12 cellular contexts compared by ENCODE assay signal in genomic region chr11:35318977-35319925, GRCh38.
DNase-seq lines count a peak whose midpoint lies in the region; ATAC-seq and TF ChIP-seq lines count a peak whose summit lies in the region.
"Had no signal": no experiment of that assay in that cellular context is flagged by ENCODE, and none has a peak within 500 bp of the region (broad histone marks: within the 10 kb centered on the region; RNA-seq: fewer than 3 reads in every experiment).

No MANE protein-coding gene starts in this region.

- H3K4me2 ChIP-seq in smooth muscle cell: peak overlapping the region; percentile 39

- no peaks in the 10 kb centered on the region for H3K9me3 ChIP-seq in smooth muscle cell (replicated peaks; ENCODE audit: low read depth)

- TF ChIP-seq CTCF in smooth muscle cell (IDR thresholded peaks at IDR 0.05; ENCODE audit: borderline replicate concordance, insufficient read depth, poor library complexity, severe bottlenecking): no peak

- no peaks in the 10 kb centered on the region for H3K36me3 ChIP-seq in smooth muscle cell (ENCODE audit: low read depth)

- peak overlapping the region; percentile 32 for H2AFZ ChIP-seq in smooth muscle cell (ENCODE audit: low read depth)

- peak overlapping the region; percentile 39 for H3K27ac ChIP-seq in smooth muscle cell (ENCODE audit: low read depth)

- no peak overlapping the region for H3K4me3 ChIP-seq in smooth muscle cell

- no peaks in the 10 kb centered on the region for H4K20me1 ChIP-seq in smooth muscle cell (ENCODE audit: low read depth)

- H3F3A ChIP-seq in smooth muscle cell (ENCODE audit: low read depth): no peaks in the 10 kb centered on the region

- ATAC-seq in HG02884 (IDR thresholded peaks at IDR 0.05; ENCODE audit: unreplicated experiment) (peak; percentile 64), HG02588 (IDR thresholded peaks at IDR 0.05; ENCODE audit: unreplicated experiment) (no peak), HG03175 (IDR thresholded peaks at IDR 0.05; ENCODE audit: unreplicated experiment) (no peak)

- H3K27me3 ChIP-seq in smooth muscle cell (ENCODE audit: low read depth): no peaks in the 10 kb centered on the region

- H3K9ac ChIP-seq in smooth muscle cell (ENCODE audit: low read depth): no peak overlapping the region

- no peaks in the 10 kb centered on the region for H3K79me2 ChIP-seq in smooth muscle cell (ENCODE audit: low read depth)

- peaks cover 14% of the 10 kb centered on the region for H3K4me1 ChIP-seq in smooth muscle cell (ENCODE audit: low read depth)

- 64% methylated on average over 5 of the region's 5 CpGs for WGBS in smooth muscle cell (ENCODE audit: low lambda C conversion rate)

- DNase-seq in NCI-H82 (lab: John Stamatoyannopoulos, UW) (peak; percentile 37), NCI-H82 treated with DMSO at 0.1 percent for 48 hours (lab: John Stamatoyannopoulos, UW; ENCODE audit: unreplicated experiment) (no peak), astrocyte of the hippocampus (ENCODE audit: low read depth, low spot score) (peak; percentile 92), smooth muscle cell (lab: John Stamatoyannopoulos, UW; ENCODE audit: unreplicated experiment) (no peak)
- no peak for DNase-seq in stimulated activated CD8-positive, alpha-beta memory T cell treated with anti-CD3 and anti-CD28 coated beads, Interleukin-4, amount 100 ng/mL, for 48 hours
- DNase-seq: activated CD4-positive, alpha-beta T cell treated with anti-CD3 and anti-CD28 coated beads for 4 hours; activated naive CD8-positive, alpha-beta T cell treated with anti-CD3 and anti-CD28 coated beads, Interleukin-2, amount 10 ng/mL, durations not matched to agents 7 days and 5 days; endodermal cell; small intestine had no signal

Comparison
In these comparisons a context has a peak if more than half of its experiments do, and no peak if none do; other contexts are left out.
1. DNase-seq: peak in NCI-H82 (single experiment) and astrocyte of the hippocampus (single experiment); none in NCI-H82 treated with DMSO at 0.1 percent for 48 hours (single experiment), smooth muscle cell (single experiment) and stimulated activated CD8-positive, alpha-beta memory T cell treated with anti-CD3 and anti-CD28 coated beads, Interleukin-4, amount 100 ng/mL, for 48 hours (single experiment).